14 cellular contexts compared by ENCODE assay signal in the genomic region with DNA sequence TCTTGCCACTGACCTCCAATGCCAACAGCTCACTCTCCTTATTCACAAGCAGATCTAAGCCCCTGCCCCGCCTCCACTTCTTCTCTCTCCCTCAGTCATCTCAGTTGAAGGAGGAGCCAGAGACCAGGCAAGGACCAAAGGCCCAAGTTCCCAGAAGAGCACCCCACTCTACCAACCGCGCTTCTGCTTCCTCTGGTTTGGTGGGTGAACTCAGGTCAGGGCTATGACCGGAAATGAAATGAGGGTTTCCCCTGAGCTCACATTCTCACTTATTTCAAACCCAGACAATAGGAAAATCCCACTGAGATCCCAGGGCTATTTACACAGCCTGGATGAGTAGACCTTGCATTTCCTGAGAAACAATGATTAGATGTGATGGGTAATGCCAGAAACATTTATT. TPM values are rescaled to one million over a fixed set of nuclear protein-coding genes. Genes with fewer than 3 reads are reported as not detected.
DNase-seq lines count a peak whose midpoint lies in the region; ATAC-seq and TF ChIP-seq lines count a peak whose summit lies in the region.
"Had no signal": no experiment of that assay in that cellular context is flagged by ENCODE, and none has a peak within 500 bp of the region (broad histone marks: within the 10 kb centered on the region; RNA-seq: fewer than 3 reads in every experiment).

No MANE protein-coding gene starts in this region.

- no peaks in the 10 kb centered on the region for H3K9me3 Mint-ChIP-seq in activated naive CD4-positive, alpha-beta T cell treated with anti-CD3 and anti-CD28 coated beads for 36 hours
- H3K9me3 Mint-ChIP-seq in stimulated activated memory B cell treated with anti-CD40 and anti-IgM and Interleukin-4, amounts not matched to agents 10 μg/mL and 1 μg/mL and 100 μg/mL, for 72 hours: peaks cover 8% of the 10 kb centered on the region

- no peak overlapping the region for H3K27ac Mint-ChIP-seq in activated naive CD4-positive, alpha-beta T cell treated with anti-CD3 and anti-CD28 coated beads for 36 hours
- no peak overlapping the region for H3K27ac Mint-ChIP-seq in stimulated activated memory B cell treated with anti-CD40 and anti-IgM and Interleukin-4, amounts not matched to agents 10 μg/mL and 1 μg/mL and 100 μg/mL, for 72 hours

- H3K27me3 ChIP-seq in RWPE2 (ENCODE audit: insufficient read depth, poor library complexity, severe bottlenecking): peaks cover 4% of the 10 kb centered on the region
- no peaks in the 10 kb centered on the region for H3K27me3 ChIP-seq in SJCRH30

- peaks cover 3% of the 10 kb centered on the region for H3K4me1 Mint-ChIP-seq in activated naive CD4-positive, alpha-beta T cell treated with anti-CD3 and anti-CD28 coated beads for 36 hours (ENCODE audit: low read depth)
- H3K4me1 Mint-ChIP-seq in stimulated activated memory B cell treated with anti-CD40 and anti-IgM and Interleukin-4, amounts not matched to agents 10 μg/mL and 1 μg/mL and 100 μg/mL, for 72 hours: peaks cover 33% of the 10 kb centered on the region

- no peak for TF ChIP-seq CTCF in RWPE2 (IDR thresholded peaks at IDR 0.05; ENCODE audit: poor library complexity, severe bottlenecking)

- H3K27ac ChIP-seq in RWPE2 (ENCODE audit: poor library complexity, severe bottlenecking) (no peak overlapping the region), SJCRH30 (no peak overlapping the region)
- H3K27ac ChIP-seq: neutrophil had no signal

- CTCF ChIA-PET in activated naive CD4-positive, alpha-beta T cell treated with anti-CD3 and anti-CD28 coated beads for 36 hours (lab: Charles Lee): interaction anchor here (0.6 to 0.7 kb wide), 2 partner anchors 370 to 552 kb away, joined by 3 read pairs; no protein-coding TSS in a partner anchor

- intact Hi-C loops in activated naive CD4-positive, alpha-beta T cell treated with anti-CD3 and anti-CD28 coated beads for 36 hours (cut with micrococcal nuclease): no loop called here

- no peaks in the 10 kb centered on the region for H3K27me3 Mint-ChIP-seq in activated naive CD4-positive, alpha-beta T cell treated with anti-CD3 and anti-CD28 coated beads for 36 hours (ENCODE audit: low read depth)
- H3K27me3 Mint-ChIP-seq in stimulated activated memory B cell treated with anti-CD40 and anti-IgM and Interleukin-4, amounts not matched to agents 10 μg/mL and 1 μg/mL and 100 μg/mL, for 72 hours: no peaks in the 10 kb centered on the region

- ATAC-seq in RWPE2 (ENCODE audit: low read depth): peak; percentile 63
- ATAC-seq in stimulated activated memory B cell treated with anti-CD40 and anti-IgM and Interleukin-4, amounts not matched to agents 10 μg/mL and 1 μg/mL and 100 μg/mL, for 72 hours: peak; percentile 58
- ATAC-seq: K562 had no signal

- H3K4me1 ChIP-seq in RWPE2 (ENCODE audit: insufficient read depth, poor library complexity, severe bottlenecking) (peaks cover 6% of the 10 kb centered on the region), SJCRH30 (no peaks in the 10 kb centered on the region)

- peak; percentile 14 for DNase-seq in activated naive CD4-positive, alpha-beta T cell treated with anti-CD3 and anti-CD28 coated beads for 36 hours
- DNase-seq in activated naive CD4-positive, alpha-beta T cell treated with anti-CD3 and anti-CD28 coated beads, Interleukin-2, amount 50 U/mL, for 16 hours: no peak
- no peak for DNase-seq in RWPE2 (ENCODE audit: low spot score)
- DNase-seq in dermis blood vessel endothelial cell: peak; percentile 93
- DNase-seq in SJCRH30: no peak
- no peak for DNase-seq in epidermal melanocyte (ENCODE audit: insufficient read length, low spot score)
- no peak for DNase-seq in cortex of kidney (lab: John Stamatoyannopoulos, UW)
- DNase-seq: activated CD4-positive, alpha-beta T cell treated with anti-CD3 and anti-CD28 coated beads, Interleukin-2, amount 50 U/mL, for 1 hour; DMS53; SHP77 had no signal

- H3K9me3 ChIP-seq in RWPE2 (ENCODE audit: severe bottlenecking) (no peaks in the 10 kb centered on the region), SJCRH30 (replicated peaks) (no peaks in the 10 kb centered on the region)
- H3K9me3 ChIP-seq: neutrophil had no signal

- H3K4me3 Mint-ChIP-seq in activated naive CD4-positive, alpha-beta T cell treated with anti-CD3 and anti-CD28 coated beads for 36 hours: no peak overlapping the region
- H3K4me3 Mint-ChIP-seq in stimulated activated memory B cell treated with anti-CD40 and anti-IgM and Interleukin-4, amounts not matched to agents 10 μg/mL and 1 μg/mL and 100 μg/mL, for 72 hours: no peak overlapping the region

- H3K36me3 Mint-ChIP-seq in activated naive CD4-positive, alpha-beta T cell treated with anti-CD3 and anti-CD28 coated beads for 36 hours (ENCODE audit: low read depth): no peaks in the 10 kb centered on the region
- H3K36me3 Mint-ChIP-seq in stimulated activated memory B cell treated with anti-CD40 and anti-IgM and Interleukin-4, amounts not matched to agents 10 μg/mL and 1 μg/mL and 100 μg/mL, for 72 hours: peaks cover 13% of the 10 kb centered on the region

- H3K4me3 ChIP-seq in RWPE2 (ENCODE audit: severe bottlenecking) (no peak overlapping the region), SJCRH30 (no peak overlapping the region)
- H3K4me3 ChIP-seq: K562 had no signal

- no peaks in the 10 kb centered on the region for H3K36me3 ChIP-seq in RWPE2 (ENCODE audit: low read depth)
- H3K36me3 ChIP-seq in SJCRH30: no peaks in the 10 kb centered on the region
- H3K36me3 ChIP-seq: neutrophil had no signal

RNA-seq across cellular contexts. Expression of a gene that starts 9.9 kb away (rescaled TPM):
- total RNA-seq in activated naive CD4-positive, alpha-beta T cell treated with anti-CD3 and anti-CD28 coated beads for 36 hours: under 1 TPM; 0.29 to 0.47 TPM
- 1.4 and 2.9 TPM in 2 replicates for total RNA-seq in dermis blood vessel endothelial cell
- total RNA-seq in SJCRH30 (2014; rRNA removed; shearing (Covaris generic)): 0.25 and 0.79 TPM in 2 replicates
- total RNA-seq: NCI-H460 had no signal

RNA-seq across cellular contexts. Expression of a gene that starts 42.3 kb away (rescaled TPM):
- 10 to 100 TPM; 13.3 to 16.4 TPM for total RNA-seq in activated naive CD4-positive, alpha-beta T cell treated with anti-CD3 and anti-CD28 coated beads for 36 hours
- total RNA-seq in dermis blood vessel endothelial cell: 6.6 and 9.0 TPM in 2 replicates
- total RNA-seq in SJCRH30 (2014; rRNA removed; shearing (Covaris generic)): 16.1 and 17.0 TPM in 2 replicates

Comparison
In these comparisons a context has a peak if more than half of its experiments do, and no peak if none do; other contexts are left out.
1. DNase-seq: peak in activated naive CD4-positive, alpha-beta T cell treated with anti-CD3 and anti-CD28 coated beads for 36 hours (single experiment) and dermis blood vessel endothelial cell (single experiment); none in activated naive CD4-positive, alpha-beta T cell treated with anti-CD3 and anti-CD28 coated beads, Interleukin-2, amount 50 U/mL, for 16 hours (single experiment), RWPE2 (single experiment), SJCRH30 (0 of 2), epidermal melanocyte (single experiment) and cortex of kidney (single experiment).